In genomic region chr20:23507346-23507745, GRCh38 we compare ENCODE assay signal across 21 cellular contexts. TPM values are rescaled to one million over a fixed set of nuclear protein-coding genes. Genes with fewer than 3 reads are reported as not detected.
"Had no signal": no experiment of that assay in that cellular context is flagged by ENCODE, and none has a peak within 500 bp of the region (broad histone marks: within the 10 kb centered on the region; RNA-seq: fewer than 3 reads in every experiment).

No MANE protein-coding gene starts in this region.

- H3K9me3 Mint-ChIP-seq: activated naive CD4-positive, alpha-beta T cell treated with anti-CD3 and anti-CD28 coated beads, Interleukin-2, amount 10 ng/mL, durations not matched to agents 7 days and 5 days; dendritic cell treated with granulocyte-macrophage colony-stimulating factor and Interleukin-4, amounts not matched to agents 40 ng/mL and 50 ng/mL, for 4 days; neural crest cell had no signal

- ATAC-seq: activated CD8-positive, alpha-beta memory T cell treated with anti-CD3 and anti-CD28 coated beads, Interleukin-2, amount 10 ng/mL, durations not matched to agents 7 days and 5 days; foreskin keratinocyte; left cardiac atrium; lower lobe of right lung had no signal

- H3K36me3 ChIP-seq: lower lobe of right lung, ovary, tibial nerve had no signal

- H3K36me3 Mint-ChIP-seq: activated CD8-positive, alpha-beta memory T cell treated with anti-CD3 and anti-CD28 coated beads, Interleukin-2, amount 10 ng/mL, durations not matched to agents 7 days and 5 days; activated naive CD4-positive, alpha-beta T cell treated with anti-CD3 and anti-CD28 coated beads, Interleukin-2, amount 10 ng/mL, durations not matched to agents 7 days and 5 days had no signal

- DNase-seq: activated CD4-positive, alpha-beta T cell treated with anti-CD3 and anti-CD28 coated beads for 1 hour; activated CD4-positive, alpha-beta T cell treated with anti-CD3 and anti-CD28 coated beads, Interleukin-2, amount 50 U/mL, for 48 hours; activated CD8-positive, alpha-beta memory T cell treated with anti-CD3 and anti-CD28 coated beads, Interleukin-2, amount 10 ng/mL, durations not matched to agents 7 days and 5 days; activated naive CD4-positive, alpha-beta T cell treated with anti-CD3 and anti-CD28 coated beads, Interleukin-2, amount 10 ng/mL, durations not matched to agents 7 days and 5 days; activated T-cell treated with anti-CD3 and anti-CD28 coated beads, Interleukin-2, amount 50 U/mL, for 1 hour; effector memory CD4-positive, alpha-beta T cell; foreskin keratinocyte; left cardiac atrium; lower lobe of right lung; midbrain; ovary; stimulated activated CD4-positive, alpha-beta T cell treated with anti-CD3 and anti-CD28 coated beads, Interleukin-2, amount 100 ng/mL, for 48 hours; stimulated activated naive CD4-positive, alpha-beta T cell had no signal

- H3K27me3 ChIP-seq: ovary, tibial nerve had no signal

- H3K4me3 Mint-ChIP-seq: activated CD8-positive, alpha-beta memory T cell treated with anti-CD3 and anti-CD28 coated beads, Interleukin-2, amount 10 ng/mL, durations not matched to agents 7 days and 5 days; activated naive CD4-positive, alpha-beta T cell treated with anti-CD3 and anti-CD28 coated beads, Interleukin-2, amount 10 ng/mL, durations not matched to agents 7 days and 5 days; dendritic cell treated with granulocyte-macrophage colony-stimulating factor and Interleukin-4, amounts not matched to agents 40 ng/mL and 50 ng/mL, for 4 days; neural crest cell had no signal

- H3K9me3 ChIP-seq: lower lobe of right lung, ovary, tibial nerve had no signal

- H3K27ac ChIP-seq: foreskin keratinocyte, lower lobe of right lung, ovary, tibial nerve had no signal

- H3K4me1 ChIP-seq: foreskin keratinocyte, lower lobe of right lung, tibial nerve had no signal

- H3K4me3 ChIP-seq: lower lobe of right lung, ovary, tibial nerve had no signal

- H3K27ac Mint-ChIP-seq: activated CD8-positive, alpha-beta memory T cell treated with anti-CD3 and anti-CD28 coated beads, Interleukin-2, amount 10 ng/mL, durations not matched to agents 7 days and 5 days; activated naive CD4-positive, alpha-beta T cell treated with anti-CD3 and anti-CD28 coated beads, Interleukin-2, amount 10 ng/mL, durations not matched to agents 7 days and 5 days; dendritic cell treated with granulocyte-macrophage colony-stimulating factor and Interleukin-4, amounts not matched to agents 40 ng/mL and 50 ng/mL, for 4 days had no signal

- H3K4me1 Mint-ChIP-seq: activated CD8-positive, alpha-beta memory T cell treated with anti-CD3 and anti-CD28 coated beads, Interleukin-2, amount 10 ng/mL, durations not matched to agents 7 days and 5 days; activated naive CD4-positive, alpha-beta T cell treated with anti-CD3 and anti-CD28 coated beads, Interleukin-2, amount 10 ng/mL, durations not matched to agents 7 days and 5 days had no signal

RNA-seq across cellular contexts. Expression of gene CST8, which starts 16.4 kb away (rescaled TPM):
- total RNA-seq: activated CD8-positive, alpha-beta memory T cell treated with anti-CD3 and anti-CD28 coated beads, Interleukin-2, amount 10 ng/mL, durations not matched to agents 7 days and 5 days; astrocyte; bronchial epithelial cell; cerebellum; foreskin keratinocyte; left cardiac atrium; lower lobe of right lung; myocyte; neural crest cell; ovary; subcutaneous adipose tissue; tibial nerve had no signal
- polyA plus RNA-seq: foreskin keratinocyte, ovary had no signal

RNA-seq across cellular contexts. Expression of gene CST11, which starts 54.7 kb away (rescaled TPM):
- total RNA-seq: activated CD8-positive, alpha-beta memory T cell treated with anti-CD3 and anti-CD28 coated beads, Interleukin-2, amount 10 ng/mL, durations not matched to agents 7 days and 5 days; astrocyte; bronchial epithelial cell; cerebellum; foreskin keratinocyte; left cardiac atrium; lower lobe of right lung; myocyte; neural crest cell; ovary; subcutaneous adipose tissue; tibial nerve had no signal
- polyA plus RNA-seq: foreskin keratinocyte, ovary had no signal
